Comparison of ENCODE assay signal across 14 cellular contexts in genomic region chr16:69428652-69429051, GRCh38.
"Had no signal": no experiment of that assay in that cellular context is flagged by ENCODE, and none has a peak within 500 bp of the region (broad histone marks: within the 10 kb centered on the region; RNA-seq: fewer than 3 reads in every experiment).

No MANE protein-coding gene starts in this region.

- H3K4me3 ChIP-seq: colonic mucosa, heart right ventricle, left ventricle myocardium inferior, stomach had no signal

- H3K9me3 ChIP-seq: colonic mucosa, SK-N-SH, stomach had no signal

- H3K4me3 Mint-ChIP-seq: memory B cell had no signal

- H3K4me2 ChIP-seq: SK-N-SH had no signal

- ATAC-seq: heart right ventricle had no signal

- H3K27ac Mint-ChIP-seq: memory B cell had no signal

- H3K27me3 Mint-ChIP-seq: memory B cell had no signal

- FAIRE-seq: endothelial cell of umbilical vein, frontal cortex, keratinocyte, urothelium cell line had no signal

- H3K27ac ChIP-seq: colonic mucosa, heart right ventricle, left ventricle myocardium inferior, parathyroid adenoma, stomach had no signal

- DNase-seq: activated CD4-positive, CD25-positive, alpha-beta regulatory T cell treated with anti-CD3 and anti-CD28 coated beads, Interleukin-2, amount 50 U/mL, for 72 hours; activated effector memory CD4-positive, alpha-beta T cell treated with anti-CD3 and anti-CD28 coated beads, Interleukin-2, amount 50 U/mL, for 16 hours; colonic mucosa; heart right ventricle; left ventricle myocardium inferior; SK-N-SH; stimulated activated CD4-positive, alpha-beta T cell treated with anti-CD3 and anti-CD28 coated beads, Interleukin-4, amount 100 ng/mL, for 1 hour; stomach had no signal

- H3K4me1 ChIP-seq: colonic mucosa, parathyroid adenoma had no signal
